21 cellular contexts compared by ENCODE assay signal in genomic region chr5:127582723-127583370, GRCh38.
DNase-seq lines count a peak whose midpoint lies in the region; ATAC-seq and TF ChIP-seq lines count a peak whose summit lies in the region.
"Had no signal": no experiment of that assay in that cellular context is flagged by ENCODE, and none has a peak within 500 bp of the region (broad histone marks: within the 10 kb centered on the region; RNA-seq: fewer than 3 reads in every experiment).

No MANE protein-coding gene starts in this region.

- H3K4me3 ChIP-seq in right atrium auricular region: no peak overlapping the region
- no peak overlapping the region for H3K4me3 ChIP-seq in brain microvascular endothelial cell (ENCODE audit: low read depth, low read length)
- peak overlapping the region in 1 of 3 donors; percentile 14 for H3K4me3 ChIP-seq in skeletal muscle tissue (ENCODE audit: low read length in 3 of 3)
- H3K4me3 ChIP-seq: GM23248, K562 had no signal

- in situ Hi-C loops in brain microvascular endothelial cell (cut with HindIII; ENCODE audit: low pct_ligation_motif_present, low sequenced_read_pairs): no loop called here

- H3K27me3 ChIP-seq in right atrium auricular region: no peaks in the 10 kb centered on the region
- no peaks in the 10 kb centered on the region for H3K27me3 ChIP-seq in brain microvascular endothelial cell (replicated peaks)
- H3K27me3 ChIP-seq in skeletal muscle tissue (ENCODE audit: control insufficient read depth in 3 of 3, insufficient read depth in 3 of 3, low read length in 3 of 3): no peaks in the 10 kb centered on the region

- H3K9me3 ChIP-seq in right atrium auricular region: no peaks in the 10 kb centered on the region
- no peaks in the 10 kb centered on the region for H3K9me3 ChIP-seq in skeletal muscle tissue (ENCODE audit: control insufficient read depth in 3 of 3, low read length in 3 of 3)

- peak overlapping the region in 1 of 2 donors; percentile 8 for H3K27ac ChIP-seq in right atrium auricular region
- H3K27ac ChIP-seq in brain microvascular endothelial cell: no peak overlapping the region
- peak overlapping the region; percentile 86 for H3K27ac ChIP-seq in skeletal muscle tissue (ENCODE audit: low read depth, low read length)
- H3K27ac ChIP-seq: GM23248 had no signal

- ATAC-seq in Right ventricle myocardium inferior: peak; percentile 72
- ATAC-seq: K562 had no signal

- H3K4me1 ChIP-seq in right atrium auricular region (no peaks in the 10 kb centered on the region), skeletal muscle tissue (ENCODE audit: control insufficient read depth in 3 of 3, insufficient read depth in 3 of 3, low read length in 3 of 3) (peaks cover 0 to 14% (median 3%) of the 10 kb centered on the region in 3 donors)

- DNase-seq in Right ventricle myocardium inferior (ENCODE audit: missing footprints) (no peak), right atrium auricular region (ENCODE audit: low spot score) (no peak), brain microvascular endothelial cell (no peak), kidney tubule cell (ENCODE audit: low spot score) (peak; percentile 42), NCI-H345 (lab: John Stamatoyannopoulos, UW) (no peak), iPS-NIHi11 (ENCODE audit: low spot score) (no peak), HT-29 (ENCODE audit: low spot score) (no peak)
- DNase-seq: 8988T; DMS 273 treated with DMSO at 0.1 percent for 48 hours; DND-41; GM23248; HCEC 1CT; NCI-H1092 treated with DMSO at 0.1 percent for 48 hours; NCI-H146; NCI-H2081 treated with DMSO at 0.1 percent for 48 hours; NCI-H510A; NCI-H748 treated with DMSO at 0.1 percent for 48 hours; NK-92 treated with Interleukin-12 subunit alpha and Interleukin-12 subunit beta, amount 100 ng/mL, for 24 hours; SIG-M5 had no signal

- TF ChIP-seq CTCF in right atrium auricular region (IDR thresholded peaks at IDR 0.05) (no peak), brain microvascular endothelial cell (IDR thresholded peaks at IDR 0.05; ENCODE audit: low read depth, low read length, missing control alignments) (peak; percentile 3)

- no peak overlapping the region for H3K9ac ChIP-seq in skeletal muscle tissue (ENCODE audit: low read depth in 1 of 3, low read length in 3 of 3)
- H3K9ac ChIP-seq: GM23248 had no signal

- no peaks in the 10 kb centered on the region for H3K36me3 ChIP-seq in right atrium auricular region
- no peaks in the 10 kb centered on the region for H3K36me3 ChIP-seq in brain microvascular endothelial cell (replicated peaks)
- H3K36me3 ChIP-seq in skeletal muscle tissue (ENCODE audit: control insufficient read depth in 3 of 3, insufficient read depth in 3 of 3, low read length in 3 of 3): no peaks in the 10 kb centered on the region

- intact Hi-C loops in Right ventricle myocardium inferior (cut with DNase I): no loop called here
